10 cellular contexts compared by ENCODE assay signal in genomic region chr9:18989097-18989496, GRCh38. TPM values are rescaled to one million over a fixed set of nuclear protein-coding genes. Genes with fewer than 3 reads are reported as not detected.
"Had no signal": no experiment of that assay in that cellular context is flagged by ENCODE, and none has a peak within 500 bp of the region (broad histone marks: within the 10 kb centered on the region; RNA-seq: fewer than 3 reads in every experiment).

No MANE protein-coding gene starts in this region.

- H3K27ac ChIP-seq: HL-60, KMS-11 had no signal

- H3K9ac ChIP-seq: KMS-11 had no signal

- DNase-seq: IMR-90, KBM-7, KG1 had no signal

- H3K4me2 ChIP-seq: KMS-11 had no signal

- ATAC-seq: HepG2, K562 had no signal

- H3K4me3 ChIP-seq: K562 had no signal

RNA-seq across cellular contexts. Expression of gene SAXO1, which starts 43.9 kb away (rescaled TPM):
- total RNA-seq: HepG2, HT-29, HT1080, IMR-90, K562 had no signal
- polyA plus RNA-seq: HepG2, IgD-negative memory B cell, IMR-90 had no signal
